9 cellular contexts compared by ENCODE assay signal in the genomic region with DNA sequence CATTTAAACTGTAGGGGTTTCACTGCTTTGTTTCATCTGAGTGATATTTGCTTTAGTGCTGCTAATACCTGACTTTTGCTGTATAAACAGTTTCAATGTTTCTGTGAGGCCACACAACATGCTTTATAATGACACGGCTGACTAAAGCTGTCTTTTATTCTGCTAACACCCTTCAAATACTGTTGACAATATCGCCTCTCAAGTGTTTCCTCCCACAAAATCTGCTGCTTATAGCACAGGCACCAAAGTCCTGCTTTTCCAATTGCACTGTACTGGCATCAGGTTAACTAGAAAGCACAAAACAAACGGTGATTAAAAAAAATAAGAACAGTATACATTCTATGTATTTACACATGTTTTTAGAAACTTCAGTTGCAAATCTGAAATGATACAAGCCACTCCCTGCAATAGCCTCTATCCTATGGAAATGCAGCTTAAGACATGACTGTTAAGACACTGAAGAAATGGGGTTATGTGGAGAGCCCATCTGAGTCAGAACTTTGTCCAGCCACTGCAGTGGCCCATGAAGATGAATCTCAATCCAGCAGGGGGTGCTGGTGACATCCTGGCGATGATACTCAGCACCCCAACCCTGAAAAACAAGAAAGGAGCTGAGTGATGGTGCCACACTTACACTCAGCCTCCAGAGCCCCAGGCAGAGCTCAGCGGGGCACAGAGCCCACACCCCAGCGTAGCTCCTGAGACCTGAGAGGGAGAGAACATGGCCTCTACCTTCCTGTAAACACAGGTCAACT. TPM values are rescaled to one million over a fixed set of nuclear protein-coding genes. Genes with fewer than 3 reads are reported as not detected.
DNase-seq lines count a peak whose midpoint lies in the region; ATAC-seq, FAIRE-seq and TF ChIP-seq lines count a peak whose summit lies in the region.
"Had no signal": no experiment of that assay in that cellular context is flagged by ENCODE, and none has a peak within 500 bp of the region (broad histone marks: within the 10 kb centered on the region; RNA-seq: fewer than 3 reads in every experiment).

No MANE protein-coding gene starts in this region.

- H3K27ac ChIP-seq in right atrium auricular region (no peak overlapping the region), dorsolateral prefrontal cortex (no peak overlapping the region), neuronal stem cell (replicated peaks; ENCODE audit: low read length) (no peak overlapping the region)

- intact Hi-C loops in Right ventricle myocardium superior (cut with DNase I), result no loop called here
- intact Hi-C loops in dorsolateral prefrontal cortex (cut with DNase I), result loop anchor here in 1 of 2 donors (10.0 kb wide), 1 partner anchor 424 kb away; no protein-coding TSS in a partner anchor

- H3K9me3 ChIP-seq in right atrium auricular region (no peaks in the 10 kb centered on the region), neuronal stem cell (replicated peaks in 1 of 2; ENCODE audit: control insufficient read depth in 2 of 2, insufficient read depth in 1 of 2, low read depth in 1 of 2, low read length in 2 of 2) (no peaks in the 10 kb centered on the region)

- no peak overlapping the region for H4K91ac ChIP-seq in neuronal stem cell (ENCODE audit: low read depth, low read length, poor library complexity)

- no peak overlapping the region for H3K9ac ChIP-seq in neuronal stem cell (ENCODE audit: low read depth, low read length, poor library complexity)

- H3K4me1 Mint-ChIP-seq in stimulated activated naive CD8-positive, alpha-beta T cell treated with anti-CD3 and anti-CD28 coated beads, Interleukin-15, amount 100 ng/mL, for 72 hours, result no peaks in the 10 kb centered on the region

- H3K4ac ChIP-seq in neuronal stem cell (ENCODE audit: low read length), result no peak overlapping the region

- no peak overlapping the region for H2BK12ac ChIP-seq in neuronal stem cell (ENCODE audit: low read length)

- no peak overlapping the region for H3K4me3 Mint-ChIP-seq in stimulated activated naive CD8-positive, alpha-beta T cell treated with anti-CD3 and anti-CD28 coated beads, Interleukin-15, amount 100 ng/mL, for 72 hours

- TF ChIP-seq POLR2A in GM12891 (IDR thresholded peaks at IDR 0.05; ENCODE audit: low read depth, low read length), result no peak

- H2BK15ac ChIP-seq in neuronal stem cell (ENCODE audit: low read length), result no peak overlapping the region

- no peak overlapping the region for H3K18ac ChIP-seq in neuronal stem cell (ENCODE audit: low read length)

- H3K4me3 ChIP-seq in right atrium auricular region, result no peak overlapping the region
- no peak overlapping the region for H3K4me3 ChIP-seq in dorsolateral prefrontal cortex
- no peak overlapping the region for H3K4me3 ChIP-seq in neuronal stem cell (ENCODE audit: low read length in 2 of 2)

- no peak overlapping the region for H4K8ac ChIP-seq in neuronal stem cell (ENCODE audit: low read depth, low read length)

- FAIRE-seq in GM12891 (lab: Jason Lieb, UNC), result no peak
- FAIRE-seq: TTC549 had no signal

- H3K36me3 ChIP-seq in right atrium auricular region (peaks cover 12% of the 10 kb centered on the region), neuronal stem cell (replicated peaks in 1 of 2; ENCODE audit: control insufficient read depth in 2 of 2, insufficient read depth in 2 of 2, low read length in 2 of 2) (peaks cover 0 to 3% of the 10 kb centered on the region in 2 donors)

- H3K27me3 Mint-ChIP-seq in stimulated activated naive CD8-positive, alpha-beta T cell treated with anti-CD3 and anti-CD28 coated beads, Interleukin-15, amount 100 ng/mL, for 72 hours, result peaks cover 3% of the 10 kb centered on the region

- H3K4me2 ChIP-seq in neuronal stem cell (ENCODE audit: insufficient read depth, low read length, poor library complexity, severe bottlenecking), result no peak overlapping the region

- H3K27ac Mint-ChIP-seq in stimulated activated naive CD8-positive, alpha-beta T cell treated with anti-CD3 and anti-CD28 coated beads, Interleukin-15, amount 100 ng/mL, for 72 hours, result no peak overlapping the region

- no peaks in the 10 kb centered on the region for H3K9me3 Mint-ChIP-seq in stimulated activated naive CD8-positive, alpha-beta T cell treated with anti-CD3 and anti-CD28 coated beads, Interleukin-15, amount 100 ng/mL, for 72 hours

- TF ChIP-seq CTCF in right atrium auricular region (IDR thresholded peaks at IDR 0.05) (peak in 1 of 2 donors; percentile 27), dorsolateral prefrontal cortex (IDR thresholded peaks at IDR 0.05 in 54 of 56, conservative IDR thresholded peaks at IDR 0.05 in 2 of 56; ENCODE audit: low read depth in 1 of 56, partially characterized antibody in 56 of 56) (peak in 39 of 56 donors; percentile 3 to 54 (median 33))

- H2BK5ac ChIP-seq in neuronal stem cell (ENCODE audit: low read length), result no peak overlapping the region

- H3K27me3 ChIP-seq in right atrium auricular region, result no peaks in the 10 kb centered on the region
- H3K27me3 ChIP-seq in dorsolateral prefrontal cortex, result no peaks in the 10 kb centered on the region
- H3K27me3 ChIP-seq in neuronal stem cell (ENCODE audit: control insufficient read depth in 3 of 3, insufficient read depth in 3 of 3, low read depth in 1 of 3, low read length in 3 of 3), result no peaks in the 10 kb centered on the region

- no peak overlapping the region for H3K23ac ChIP-seq in neuronal stem cell (ENCODE audit: low read depth, low read length, poor library complexity)

- H2AK5ac ChIP-seq in neuronal stem cell (ENCODE audit: low read depth, low read length), result no peak overlapping the region

- no peak overlapping the region for H2AFZ ChIP-seq in neuronal stem cell (ENCODE audit: low read length)

- H3K14ac ChIP-seq in neuronal stem cell (ENCODE audit: low read length), result no peak overlapping the region

- H3K79me1 ChIP-seq in neuronal stem cell (ENCODE audit: low read depth, low read length), result no peaks in the 10 kb centered on the region

- DNase-seq in Right ventricle myocardium superior, result no peak
- DNase-seq in right atrium auricular region (ENCODE audit: low spot score), result no peak
- DNase-seq in M059J (ENCODE audit: low read depth), result peak; percentile 12
- DNase-seq in dorsolateral prefrontal cortex, result no peak
- no peak for DNase-seq in stimulated activated naive CD8-positive, alpha-beta T cell treated with anti-CD3 and anti-CD28 coated beads, Interleukin-15, amount 100 ng/mL, for 72 hours
- no peak for DNase-seq in GM12891 (ENCODE audit: insufficient read length, low spot score)
- no peak for DNase-seq in neuronal stem cell (ENCODE audit: low spot score)

- no peak overlapping the region for H2BK120ac ChIP-seq in neuronal stem cell (ENCODE audit: low read depth, low read length)

- WGBS in neuronal stem cell (ENCODE audit: extremely low coverage in 2 of 2, insufficient read length in 2 of 2, insufficient replicate concordance in 1 of 2), 2 donors, result no CpG with 5 or more reads among the region's 6 CpGs

- ATAC-seq in Right ventricle myocardium superior (ENCODE audit: poor library complexity), result peak; percentile 39
- ATAC-seq in stimulated activated naive CD8-positive, alpha-beta T cell treated with anti-CD3 and anti-CD28 coated beads, Interleukin-15, amount 100 ng/mL, for 72 hours, result peak; percentile 55
- no peak for ATAC-seq in HG03108 (IDR thresholded peaks at IDR 0.05; ENCODE audit: unreplicated experiment)

- H3K4me1 ChIP-seq in right atrium auricular region (peaks cover 0 to 10% of the 10 kb centered on the region in 2 donors), neuronal stem cell (ENCODE audit: control insufficient read depth in 2 of 2, insufficient read depth in 1 of 2, low read depth in 1 of 2, low read length in 2 of 2) (no peaks in the 10 kb centered on the region)

TF ChIP-seq in GM12891, 5 proteins besides CTCF, POLR2A, EP300 and RAD21:
- TF ChIP-seq POLR2AphosphoS5 (IDR thresholded peaks at IDR 0.05; ENCODE audit: low read depth, low read length), result no peak
- no peak for TF ChIP-seq TAF1 (IDR thresholded peaks at IDR 0.05; ENCODE audit: low read depth, low read length)
- no peak for TF ChIP-seq PAX5 (IDR thresholded peaks at IDR 0.05; ENCODE audit: insufficient read depth, low read length, severe bottlenecking)
- TF ChIP-seq POU2F2 (IDR thresholded peaks at IDR 0.05; ENCODE audit: low read depth, low read length), result no peak
- no peak for TF ChIP-seq SPI1 (IDR thresholded peaks at IDR 0.05; ENCODE audit: low read depth, low read length)

RNA-seq across cellular contexts. Expression of gene RFXAP, which starts 29.4 kb away (rescaled TPM):
- 1.7 TPM for total RNA-seq in Right ventricle myocardium superior
- total RNA-seq in right atrium auricular region, result 1 to 10 TPM; 1.7 to 2.2 TPM
- total RNA-seq in M059J (2014; rRNA removed; shearing (Covaris generic)), result 0.57 and 1.2 TPM in 2 replicates
- 10 to 100 TPM in 67 of 120 experiments, 1 to 10 TPM in 53; 5.9 to 16.4 (median 10.2) TPM for total RNA-seq in dorsolateral prefrontal cortex
- 5.0 TPM for polyA plus RNA-seq in GM12891 (2012; ENCODE audit: low read depth, missing spikeins)
- polyA plus RNA-seq in neuronal stem cell (2013, experiment 1 of 2), result 15.0 TPM
- 14.3 TPM for polyA plus RNA-seq in neuronal stem cell (2013, experiment 2 of 2)
